In the genomic region with DNA sequence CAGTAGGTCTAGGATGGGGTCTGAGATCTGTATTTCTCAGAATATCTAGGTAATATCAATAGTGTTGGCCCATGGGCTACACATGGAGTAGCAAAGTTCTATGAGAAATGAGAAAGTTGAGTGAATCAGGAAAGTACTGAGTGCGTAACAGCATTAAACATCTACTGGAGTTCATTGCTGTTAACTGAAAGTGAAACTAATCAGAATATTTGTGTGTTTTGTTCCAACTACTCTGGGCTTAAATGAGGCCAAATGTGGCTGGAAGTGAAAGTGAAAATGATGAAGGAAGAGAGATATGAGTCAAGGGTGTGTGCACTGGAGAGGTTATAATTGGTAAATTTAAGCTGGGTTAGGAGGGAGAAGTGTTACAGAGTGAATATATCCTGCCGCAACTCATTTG, we compare ENCODE assay signal across 8 cellular contexts. TPM values are rescaled to one million over a fixed set of nuclear protein-coding genes. Genes with fewer than 3 reads are reported as not detected.
DNase-seq lines count a peak whose midpoint lies in the region; ATAC-seq and TF ChIP-seq lines count a peak whose summit lies in the region.

No MANE protein-coding gene starts in this region.

- H3K27me3 Mint-ChIP-seq in activated CD4-positive, alpha-beta memory T cell treated with anti-CD3 and anti-CD28 coated beads, Interleukin-2, amount 10 ng/mL, durations not matched to agents 7 days and 5 days: peaks cover 5% of the 10 kb centered on the region
- H3K27me3 Mint-ChIP-seq in Calu3 (ENCODE audit: unreplicated experiment): no peaks in the 10 kb centered on the region

- peak; percentile 100 for ATAC-seq in GM21381 (IDR thresholded peaks at IDR 0.05; ENCODE audit: unreplicated experiment)
- peak; percentile 100 for ATAC-seq in HG03558 (IDR thresholded peaks at IDR 0.05; ENCODE audit: extremely low read depth, unreplicated experiment)
- peak; percentile 86 for ATAC-seq in left lung

- intact Hi-C loops in left lung (cut with DNase I): no loop called here
- intact Hi-C loops in Calu3 (cut with micrococcal nuclease; ENCODE audit: unreplicated experiment): no loop called here

- peak; percentile 49 for DNase-seq in GM13976 (ENCODE audit: low spot score)
- peak; percentile 36 for DNase-seq in activated CD4-positive, alpha-beta memory T cell treated with anti-CD3 and anti-CD28 coated beads, Interleukin-2, amount 10 ng/mL, durations not matched to agents 7 days and 5 days
- DNase-seq in left lung: no peak
- DNase-seq in caudate nucleus (lab: John Stamatoyannopoulos, UW): no peak
- no peak for DNase-seq in Calu3
- DNase-seq in 8988T: no peak

- H3K27ac ChIP-seq in left lung (peak overlapping the region in 1 of 2 donors; percentile 57), caudate nucleus (ENCODE audit: low read depth, low read length) (no peak overlapping the region)

- H3K27me3 ChIP-seq in left lung: no peaks in the 10 kb centered on the region

- no peaks in the 10 kb centered on the region for H3K36me3 ChIP-seq in left lung

- H3K9me3 Mint-ChIP-seq in activated CD4-positive, alpha-beta memory T cell treated with anti-CD3 and anti-CD28 coated beads, Interleukin-2, amount 10 ng/mL, durations not matched to agents 7 days and 5 days: peaks cover under 1% of the 10 kb centered on the region
- H3K9me3 Mint-ChIP-seq in Calu3 (ENCODE audit: low read depth, unreplicated experiment): peaks cover 3% of the 10 kb centered on the region

- peaks cover 8% of the 10 kb centered on the region for H3K36me3 Mint-ChIP-seq in activated CD4-positive, alpha-beta memory T cell treated with anti-CD3 and anti-CD28 coated beads, Interleukin-2, amount 10 ng/mL, durations not matched to agents 7 days and 5 days (ENCODE audit: low read depth)
- H3K36me3 Mint-ChIP-seq in Calu3 (ENCODE audit: insufficient read depth, unreplicated experiment): no peaks in the 10 kb centered on the region

- in situ Hi-C loops in GM13976 (cut with MboI; ENCODE audit: low sequenced_read_pairs, unreplicated experiment): no loop called here

- H3K9me3 ChIP-seq in left lung: peaks cover 0 to 6% of the 10 kb centered on the region in 2 donors

- POLR2A ChIA-PET in activated CD4-positive, alpha-beta memory T cell treated with anti-CD3 and anti-CD28 coated beads, Interleukin-2, amount 10 ng/mL, durations not matched to agents 7 days and 5 days (lab: Charles Lee): interaction anchor here (0.8 to 3.0 kb wide), 2 partner anchors 47 to 87 kb away, joined by 3 to 35 read pairs; partner anchors contain the start of gene TMEM106B

- peak overlapping the region in 1 of 2 donors; percentile 6 for H3K4me3 ChIP-seq in left lung

- no peak overlapping the region for H3K4me3 Mint-ChIP-seq in activated CD4-positive, alpha-beta memory T cell treated with anti-CD3 and anti-CD28 coated beads, Interleukin-2, amount 10 ng/mL, durations not matched to agents 7 days and 5 days
- no peak overlapping the region for H3K4me3 Mint-ChIP-seq in Calu3 (ENCODE audit: low read depth, unreplicated experiment)

- CTCF ChIA-PET in activated CD4-positive, alpha-beta memory T cell treated with anti-CD3 and anti-CD28 coated beads, Interleukin-2, amount 10 ng/mL, durations not matched to agents 7 days and 5 days (lab: Charles Lee): interaction anchor here (0.6 to 1.7 kb wide), 5 partner anchors 29 to 196 kb away, joined by 3 to 5 read pairs (median 3); partner anchors contain the start of gene TMEM106B
- CTCF ChIA-PET in Calu3 (lab: Charles Lee): interaction anchor here (1.4 kb wide), 1 partner anchor 13 kb away, joined by 3 read pairs; no protein-coding TSS in a partner anchor

- peaks cover 0 to 6% of the 10 kb centered on the region in 2 donors for H3K4me1 ChIP-seq in left lung

- H3K4me1 Mint-ChIP-seq in activated CD4-positive, alpha-beta memory T cell treated with anti-CD3 and anti-CD28 coated beads, Interleukin-2, amount 10 ng/mL, durations not matched to agents 7 days and 5 days: peaks cover 6% of the 10 kb centered on the region
- H3K4me1 Mint-ChIP-seq in Calu3 (ENCODE audit: low read depth, unreplicated experiment): no peaks in the 10 kb centered on the region

- TF ChIP-seq CTCF in GM13976 (IDR thresholded peaks at IDR 0.05; ENCODE audit: borderline replicate concordance, control extremely low read depth, extremely low read depth, insufficient read depth, missing control alignments): no peak
- TF ChIP-seq CTCF in left lung (IDR thresholded peaks at IDR 0.05): no peak
- TF ChIP-seq CTCF in Calu3 (IDR thresholded peaks at IDR 0.05; ENCODE audit: unreplicated experiment): no peak

- no peak overlapping the region for H3K27ac Mint-ChIP-seq in activated CD4-positive, alpha-beta memory T cell treated with anti-CD3 and anti-CD28 coated beads, Interleukin-2, amount 10 ng/mL, durations not matched to agents 7 days and 5 days
- H3K27ac Mint-ChIP-seq in Calu3 (ENCODE audit: unreplicated experiment): no peak overlapping the region

- BruUV-seq in Calu3 (replicated peaks; lab: Mats Ljungman, UMichigan): no TSS peak

RNA-seq across cellular contexts. Expression of gene TMEM106B, which starts 46.5 kb away (rescaled TPM):
- 10 to 100 TPM; 29.0 to 31.2 TPM for total RNA-seq in activated CD4-positive, alpha-beta memory T cell treated with anti-CD3 and anti-CD28 coated beads, Interleukin-2, amount 10 ng/mL, durations not matched to agents 7 days and 5 days
- total RNA-seq in left lung (10 to 100 TPM; 43.3 to 43.7 TPM), Calu3 (2022) (76.7 and 81.5 TPM in 2 replicates)

Comparison
In these comparisons a context has a peak if more than half of its experiments do, and no peak if none do; other contexts are left out.
1. DNase-seq: peak in GM13976 (single experiment) and activated CD4-positive, alpha-beta memory T cell treated with anti-CD3 and anti-CD28 coated beads, Interleukin-2, amount 10 ng/mL, durations not matched to agents 7 days and 5 days (single experiment); none in left lung (0 of 2), caudate nucleus (0 of 61), Calu3 (single experiment) and 8988T (single experiment).
2. Peak in every context shown above with its lines, with median percentiles within 50 percentile points of each other: ATAC-seq.